Comparison of ENCODE assay signal across 15 cellular contexts in genomic region chr6:107819217-107819616, GRCh38. TPM values are rescaled to one million over a fixed set of nuclear protein-coding genes. Genes with fewer than 3 reads are reported as not detected.
DNase-seq lines count a peak whose midpoint lies in the region; ATAC-seq and TF ChIP-seq lines count a peak whose summit lies in the region.
"Had no signal": no experiment of that assay in that cellular context is flagged by ENCODE, and none has a peak within 500 bp of the region (broad histone marks: within the 10 kb centered on the region; RNA-seq: fewer than 3 reads in every experiment).

No MANE protein-coding gene starts in this region.

- H3K27me3 Mint-ChIP-seq in activated T-cell treated with anti-CD3 and anti-CD28 coated beads, Interleukin-2, amount 50 U/mL, for 72 hours (ENCODE audit: low read depth): no peaks in the 10 kb centered on the region

- peaks cover 2 to 4% of the 10 kb centered on the region in 2 donors for H3K36me3 Mint-ChIP-seq in activated T-cell treated with anti-CD3 and anti-CD28 coated beads, Interleukin-2, amount 50 U/mL, for 72 hours (ENCODE audit: insufficient read depth in 2 of 2)

- peaks cover 15% of the 10 kb centered on the region for H3K27me3 ChIP-seq in foreskin keratinocyte
- H3K27me3 ChIP-seq: hepatocyte, upper lobe of left lung had no signal

- DNase-seq in stimulated activated CD4-positive, alpha-beta T cell treated with anti-CD3 and anti-CD28 coated beads, Interleukin-1b, Interleukin-23, amount 100 ng/mL, for 48 hours: peak; percentile 44
- no peak for DNase-seq in stimulated activated CD4-positive, alpha-beta T cell treated with anti-CD3 and anti-CD28 coated beads, Interleukin-12 subunit alpha, Interleukin-12 subunit beta, amount 100 ng/mL, for 4 hours
- DNase-seq in activated T-cell treated with anti-CD3 and anti-CD28 coated beads, Interleukin-2, amount 50 U/mL, for 72 hours: peak in 1 of 2 donors; percentile 56
- DNase-seq in foreskin keratinocyte (no peak), DMS153 (lab: John Stamatoyannopoulos, UW) (no peak), NCI-H187 (lab: John Stamatoyannopoulos, UW) (no peak), retina (no peak)
- DNase-seq: DMS 273 treated with DMSO at 0.1 percent for 48 hours, left lung, small intestine, upper lobe of left lung had no signal

- no peak for TF ChIP-seq CTCF in foreskin keratinocyte (conservative IDR thresholded peaks at IDR 0.05)

- peak overlapping the region; percentile 84 for H3K27ac Mint-ChIP-seq in activated T-cell treated with anti-CD3 and anti-CD28 coated beads, Interleukin-2, amount 50 U/mL, for 72 hours

- H3K4me1 Mint-ChIP-seq in activated T-cell treated with anti-CD3 and anti-CD28 coated beads, Interleukin-2, amount 50 U/mL, for 72 hours (ENCODE audit: low read depth): peaks cover 94% of the 10 kb centered on the region

- H3K9me3 Mint-ChIP-seq in activated T-cell treated with anti-CD3 and anti-CD28 coated beads, Interleukin-2, amount 50 U/mL, for 72 hours: no peaks in the 10 kb centered on the region

- peaks cover 24% of the 10 kb centered on the region for H3K4me1 ChIP-seq in foreskin keratinocyte

- peak overlapping the region; percentile 88 to 92 for H3K4me3 Mint-ChIP-seq in activated T-cell treated with anti-CD3 and anti-CD28 coated beads, Interleukin-2, amount 50 U/mL, for 72 hours

- H3K27ac ChIP-seq in foreskin keratinocyte: no peak overlapping the region
- H3K27ac ChIP-seq: hepatocyte, left lung, upper lobe of left lung, VCaP had no signal

- ATAC-seq in activated T-cell treated with anti-CD3 and anti-CD28 coated beads, Interleukin-2, amount 50 U/mL, for 72 hours (replicated peaks in 1 of 2): no peak
- peak; percentile 9 for ATAC-seq in foreskin keratinocyte
- no peak for ATAC-seq in GM21717 (IDR thresholded peaks at IDR 0.05; ENCODE audit: unreplicated experiment)

RNA-seq across cellular contexts. Expression of gene SCML4, which starts 4.9 kb away (rescaled TPM):
- 10 to 100 TPM in 1 of 2 donors, 1 to 10 TPM in 1; 9.7 to 13.9 TPM for total RNA-seq in activated T-cell treated with anti-CD3 and anti-CD28 coated beads, Interleukin-2, amount 50 U/mL, for 72 hours
- total RNA-seq in foreskin keratinocyte: not detected in 2 replicates
- polyA plus RNA-seq in foreskin keratinocyte: not detected in 2 replicates
- total RNA-seq: chondrocyte had no signal

Comparison
In these comparisons a context has a peak if more than half of its experiments do, and no peak if none do; other contexts are left out.
1. RNA of gene SCML4, which starts 4.9 kb away (total RNA-seq): 9.7 to 13.9 TPM in activated T-cell treated with anti-CD3 and anti-CD28 coated beads, Interleukin-2, amount 50 U/mL, for 72 hours; not detected in foreskin keratinocyte; every median in the first group is over 10 times any median in the second.